ENCODE assay signal across 8 cellular contexts in the genomic region with DNA sequence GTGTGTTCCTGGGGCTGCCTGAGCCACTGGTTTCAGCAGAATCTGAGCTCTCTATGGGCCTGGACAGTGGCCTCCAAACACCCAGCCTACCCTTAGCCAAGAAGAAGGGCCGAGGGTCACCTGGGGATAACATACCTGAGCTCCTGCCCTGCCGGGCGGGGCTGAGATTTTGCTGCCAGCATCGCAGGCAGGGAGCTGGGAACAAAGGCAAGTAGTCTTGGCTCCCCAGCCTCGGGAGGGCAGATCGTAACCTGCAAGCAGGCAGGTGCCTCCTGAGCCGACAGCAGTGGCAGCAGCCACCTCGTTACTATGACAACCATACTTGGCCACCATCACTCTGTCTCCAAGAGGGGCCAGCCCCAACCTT.
A peak's percentile ranks its signal among the peaks of the same experiment; 100 is the strongest.
DNase-seq lines count a peak whose midpoint lies in the region; ATAC-seq and TF ChIP-seq lines count a peak whose summit lies in the region.

No MANE protein-coding gene starts in this region.

- H3K9me3 ChIP-seq in parathyroid adenoma (ENCODE audit: control insufficient read depth, low read length), result no peaks in the 10 kb centered on the region

- H3K27ac ChIP-seq in parathyroid adenoma, result peak overlapping the region; percentile 85

- H2AFZ ChIP-seq in parathyroid adenoma, result no peak overlapping the region

- peaks cover 4% of the 10 kb centered on the region for H3K4me1 ChIP-seq in parathyroid adenoma

- no peaks in the 10 kb centered on the region for H3K27me3 ChIP-seq in parathyroid adenoma (ENCODE audit: control insufficient read depth, insufficient read depth, low read length)

- no peaks in the 10 kb centered on the region for H3K79me2 ChIP-seq in parathyroid adenoma

- no peaks in the 10 kb centered on the region for H3K36me3 ChIP-seq in parathyroid adenoma (ENCODE audit: control insufficient read depth, insufficient read depth, low read length)

- no peak overlapping the region for H3K4me2 ChIP-seq in parathyroid adenoma (ENCODE audit: low read length)

- H3K4me3 ChIP-seq in GM12865 (ENCODE audit: low read depth, low read length), result peak overlapping the region; percentile 58
- no peak overlapping the region for H3K4me3 ChIP-seq in parathyroid adenoma (ENCODE audit: low read depth, low read length)

- no peak for ATAC-seq in HG02852 (IDR thresholded peaks at IDR 0.05; ENCODE audit: unreplicated experiment)
- ATAC-seq in GM21526 (IDR thresholded peaks at IDR 0.05; ENCODE audit: low FRiP score, unreplicated experiment), result no peak
- ATAC-seq in GM18511 (IDR thresholded peaks at IDR 0.05; ENCODE audit: unreplicated experiment), result no peak

- DNase-seq in GM12865 (ENCODE audit: low read depth) (peak; percentile 55), NCI-H1105 (lab: John Stamatoyannopoulos, UW) (peak; percentile 43), cerebellar cortex (ENCODE audit: low spot score) (peak; percentile 58), MV-4-11 (lab: John Stamatoyannopoulos, UW) (no peak)

- TF ChIP-seq CTCF in GM12865 (IDR thresholded peaks at IDR 0.05; ENCODE audit: insufficient read depth, low read depth, low read length, missing control alignments), result no peak
- TF ChIP-seq CTCF in parathyroid adenoma (IDR thresholded peaks at IDR 0.05), result no peak

- no peak overlapping the region for H3K9ac ChIP-seq in parathyroid adenoma
